Comparison of ENCODE assay signal across 4 cellular contexts in genomic region chr14:50598765-50599164, GRCh38.
"Had no signal": no experiment of that assay in that cellular context is flagged by ENCODE, and none has a peak within 500 bp of the region (broad histone marks: within the 10 kb centered on the region; RNA-seq: fewer than 3 reads in every experiment).

No MANE protein-coding gene starts in this region.

- H3K27ac Mint-ChIP-seq: GM23338 had no signal

- H3K4me3 ChIP-seq: GM23338 had no signal

- H3K4me3 Mint-ChIP-seq: GM23338, H9 had no signal

- DNase-seq: H9, HCEC 1CT, IMR-90 had no signal

- H3K9me3 Mint-ChIP-seq: GM23338, H9 had no signal
